ENCODE assay signal across 8 cellular contexts in the genomic region with DNA sequence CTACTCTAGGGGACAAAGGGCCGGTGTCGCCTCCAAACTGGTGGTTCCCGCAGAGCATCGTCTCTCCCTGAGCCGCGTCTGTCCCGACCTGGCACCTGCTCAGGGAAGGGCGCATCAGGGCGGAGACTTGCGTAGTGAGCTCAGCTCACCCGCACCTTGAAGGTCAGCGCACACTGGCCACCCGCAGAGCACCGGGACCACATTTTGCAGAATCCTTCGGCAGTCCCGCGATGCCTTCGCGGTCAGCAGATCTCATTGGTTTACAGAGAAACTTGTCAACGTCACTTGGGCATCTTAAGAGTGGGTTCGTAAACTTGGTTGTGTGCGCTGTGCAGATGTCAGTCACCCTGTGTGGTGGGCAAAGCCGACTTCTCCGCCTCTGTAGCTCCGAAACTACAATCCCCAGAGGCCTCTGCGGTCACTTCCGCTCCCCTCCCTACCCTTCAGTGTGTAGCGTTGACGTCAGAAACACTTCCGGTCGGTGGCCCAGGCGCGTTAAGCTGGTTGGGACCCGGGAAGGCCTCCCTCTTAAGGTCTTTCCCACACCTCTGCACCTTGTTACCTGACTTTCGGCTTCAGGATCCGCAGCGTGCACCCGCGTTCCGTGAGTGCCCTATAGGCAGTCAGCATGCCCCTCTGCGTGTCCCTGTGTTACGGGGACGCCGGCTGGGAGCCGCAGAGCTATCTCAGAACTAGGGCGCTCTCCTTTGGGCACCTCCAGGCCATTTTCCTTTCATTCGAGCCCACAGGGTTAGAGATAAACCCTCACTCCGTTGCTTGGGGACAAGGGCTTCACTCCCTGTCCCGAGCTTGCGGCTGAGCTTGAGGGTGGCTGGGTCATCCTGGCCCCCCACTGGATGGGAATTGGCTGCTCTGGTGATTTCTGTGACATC. TPM values are rescaled to one million over a fixed set of nuclear protein-coding genes. Genes with fewer than 3 reads are reported as not detected.
A peak's percentile ranks its signal among the peaks of the same experiment; 100 is the strongest.
DNase-seq lines count a peak whose midpoint lies in the region; TF ChIP-seq lines count a peak whose summit lies in the region.

No MANE protein-coding gene starts in this region.

- BruUV-seq in Caco-2 (replicated peaks; lab: Mats Ljungman, UMichigan): TSS peak; percentile 52

- no peak for TF ChIP-seq CTCF in Caco-2 (IDR thresholded peaks at IDR 0.05; ENCODE audit: insufficient read depth in 1 of 2, low read depth in 1 of 2, low read length in 1 of 2, severe bottlenecking in 1 of 2, unreplicated experiment in 1 of 2)
- TF ChIP-seq CTCF in kidney epithelial cell (IDR thresholded peaks at IDR 0.05; ENCODE audit: insufficient read depth, low read length, poor library complexity, severe bottlenecking): no peak

- H3K36me3 ChIP-seq in Caco-2 (ENCODE audit: control insufficient read depth, insufficient read depth, low read length) (no peaks in the 10 kb centered on the region), kidney epithelial cell (ENCODE audit: control insufficient read depth, insufficient read depth, low read length) (no peaks in the 10 kb centered on the region)

- peak overlapping the region; percentile 48 for H3K4me3 ChIP-seq in Caco-2 (ENCODE audit: low read depth, low read length)
- peak overlapping the region; percentile 92 for H3K4me3 ChIP-seq in kidney epithelial cell (ENCODE audit: low read depth, low read length)

- DNase-seq in Caco-2 (peak; percentile 67 to 79), GOT3 (lab: John Stamatoyannopoulos, UW) (peak; percentile 19), NCI-H2029 treated with DMSO at 0.1 percent for 48 hours (lab: John Stamatoyannopoulos, UW) (peak; percentile 63), kidney epithelial cell (ENCODE audit: low read depth) (peak; percentile 74), LoVo (ENCODE audit: low spot score) (no peak)
- DNase-seq in activated CD4-positive, alpha-beta T cell treated with anti-CD3 and anti-CD28 coated beads for 48 hours: peak; percentile 88
- peak; percentile 89 for DNase-seq in stimulated activated CD4-positive, alpha-beta T cell treated with anti-CD3 and anti-CD28 coated beads, Interleukin-15, amount 100 ng/mL, for 24 hours

- H3K4me3 Mint-ChIP-seq in Caco-2 (ENCODE audit: unreplicated experiment): peak overlapping the region; percentile 63

- H3K4me1 ChIP-seq in Caco-2: no peaks in the 10 kb centered on the region

- H3K27ac Mint-ChIP-seq in Caco-2 (ENCODE audit: unreplicated experiment): no peak overlapping the region

- CTCF ChIA-PET in Caco-2 (lab: Charles Lee): interaction anchor here (0.6 kb wide), 1 partner anchor 36 kb away, joined by 3 read pairs; a partner anchor contains a TSS

- H3K4me1 Mint-ChIP-seq in Caco-2 (ENCODE audit: low read depth, unreplicated experiment): no peaks in the 10 kb centered on the region

- no peaks in the 10 kb centered on the region for H3K27me3 Mint-ChIP-seq in Caco-2 (ENCODE audit: insufficient read depth, unreplicated experiment)

- H3K27me3 ChIP-seq in Caco-2 (replicated peaks; ENCODE audit: control insufficient read depth, insufficient read depth, low read length) (no peaks in the 10 kb centered on the region), kidney epithelial cell (ENCODE audit: control insufficient read depth, insufficient read depth, low read length) (no peaks in the 10 kb centered on the region)

- POLR2A ChIA-PET in Caco-2 (lab: Charles Lee): interaction anchor here (1.2 kb wide), 1 partner anchor 36 kb away, joined by 6 read pairs; a partner anchor contains a TSS

- H3K27ac ChIP-seq in cingulate gyrus (ENCODE audit: low read depth, low read length): peak overlapping the region; percentile 83

- 0 out of 2 replicates have a peak, but pooled peaks cover 3% of the 10 kb centered on the region for H3K9me3 ChIP-seq in Caco-2

- peaks cover 9% of the 10 kb centered on the region for H3K36me3 Mint-ChIP-seq in Caco-2 (ENCODE audit: insufficient read depth, unreplicated experiment)

- intact Hi-C loops in Caco-2 (cut with micrococcal nuclease; ENCODE audit: unreplicated experiment): loop anchor here (2.0 kb wide), 1 partner anchor 36 kb away; a partner anchor contains a TSS

- H3K9me3 Mint-ChIP-seq in Caco-2 (ENCODE audit: unreplicated experiment): peaks cover 21% of the 10 kb centered on the region

RNA-seq across cellular contexts. Expression of a gene that starts 36.5 kb away (rescaled TPM):
- total RNA-seq in Caco-2 (2022): 0.88 and 0.97 TPM in 2 replicates
- 2.8 and 3.4 TPM in 2 replicates for total RNA-seq in kidney epithelial cell
